ENCODE assay signal across 1 cellular context in the genomic region with DNA sequence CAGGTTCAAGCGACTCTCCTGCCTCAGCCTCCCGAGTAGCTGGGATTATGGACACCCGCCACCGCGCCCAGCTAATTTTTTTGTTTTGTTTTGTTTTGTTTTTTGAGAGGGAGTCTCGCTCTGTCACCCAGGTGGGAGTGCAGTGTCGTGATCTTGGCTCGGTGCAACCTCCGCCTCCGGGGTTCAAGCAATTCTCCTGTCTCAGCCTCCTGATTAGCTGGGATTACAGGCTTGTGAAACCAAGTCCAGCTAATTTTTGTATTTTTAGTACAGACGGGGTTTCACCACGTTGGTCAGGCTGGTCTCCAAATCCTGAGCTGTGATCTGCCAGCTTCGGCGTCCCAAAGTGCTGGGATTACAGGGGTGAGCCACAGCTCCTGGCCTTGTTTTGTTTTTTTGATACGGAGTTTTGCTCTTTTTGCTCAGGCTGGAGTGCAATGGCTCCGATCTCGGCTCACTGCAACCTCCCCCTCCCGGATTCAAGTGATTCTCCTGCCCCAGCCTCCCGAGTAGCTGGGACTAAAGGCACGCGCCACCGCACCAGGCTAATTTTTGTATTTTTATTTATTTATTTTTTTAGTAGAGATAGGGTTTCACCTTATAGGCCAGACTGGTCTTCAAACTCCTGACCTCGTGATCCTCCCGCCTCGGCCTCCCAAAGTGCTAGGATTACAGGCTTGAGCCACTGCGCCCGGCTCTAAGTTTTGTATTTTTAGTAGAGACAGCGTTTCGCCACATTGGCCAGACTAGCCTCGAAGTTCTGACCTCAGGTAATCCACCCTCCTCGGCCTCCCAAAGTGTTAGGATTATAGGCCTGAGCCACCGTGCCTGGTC.
TF ChIP-seq lines count a peak whose summit lies in the region.
"Not testable (repeated sequence)": the region's sequence is repeated elsewhere in the genome, so short reads cannot be mapped to it uniquely, and the experiment has no call there.

No MANE protein-coding gene starts in this region.

TF ChIP-seq in HepG2, 621 proteins besides CTCF, POLR2A, EP300 and RAD21:
- TF ChIP-seq, protein P1, sequence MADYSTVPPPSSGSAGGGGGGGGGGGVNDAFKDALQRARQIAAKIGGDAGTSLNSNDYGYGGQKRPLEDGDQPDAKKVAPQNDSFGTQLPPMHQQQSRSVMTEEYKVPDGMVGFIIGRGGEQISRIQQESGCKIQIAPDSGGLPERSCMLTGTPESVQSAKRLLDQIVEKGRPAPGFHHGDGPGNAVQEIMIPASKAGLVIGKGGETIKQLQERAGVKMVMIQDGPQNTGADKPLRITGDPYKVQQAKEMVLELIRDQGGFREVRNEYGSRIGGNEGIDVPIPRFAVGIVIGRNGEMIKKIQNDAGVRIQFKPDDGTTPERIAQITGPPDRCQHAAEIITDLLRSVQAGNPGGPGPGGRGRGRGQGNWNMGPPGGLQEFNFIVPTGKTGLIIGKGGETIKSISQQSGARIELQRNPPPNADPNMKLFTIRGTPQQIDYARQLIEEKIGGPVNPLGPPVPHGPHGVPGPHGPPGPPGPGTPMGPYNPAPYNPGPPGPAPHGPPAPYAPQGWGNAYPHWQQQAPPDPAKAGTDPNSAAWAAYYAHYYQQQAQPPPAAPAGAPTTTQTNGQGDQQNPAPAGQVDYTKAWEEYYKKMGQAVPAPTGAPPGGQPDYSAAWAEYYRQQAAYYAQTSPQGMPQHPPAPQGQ (CRISPR knock-in tag; IDR thresholded peaks at IDR 0.05; ENCODE audit: borderline replicate concordance) = 0 out of 2 replicates have a peak, but pooled peaks have one; percentile 6
- TF ChIP-seq, protein P2, sequence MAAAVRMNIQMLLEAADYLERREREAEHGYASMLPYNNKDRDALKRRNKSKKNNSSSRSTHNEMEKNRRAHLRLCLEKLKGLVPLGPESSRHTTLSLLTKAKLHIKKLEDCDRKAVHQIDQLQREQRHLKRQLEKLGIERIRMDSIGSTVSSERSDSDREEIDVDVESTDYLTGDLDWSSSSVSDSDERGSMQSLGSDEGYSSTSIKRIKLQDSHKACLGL (CRISPR knock-in tag; IDR thresholded peaks at IDR 0.05) = 0 out of 2 replicates have a peak, but pooled peaks have one; percentile 40
- TF ChIP-seq, protein P3, sequence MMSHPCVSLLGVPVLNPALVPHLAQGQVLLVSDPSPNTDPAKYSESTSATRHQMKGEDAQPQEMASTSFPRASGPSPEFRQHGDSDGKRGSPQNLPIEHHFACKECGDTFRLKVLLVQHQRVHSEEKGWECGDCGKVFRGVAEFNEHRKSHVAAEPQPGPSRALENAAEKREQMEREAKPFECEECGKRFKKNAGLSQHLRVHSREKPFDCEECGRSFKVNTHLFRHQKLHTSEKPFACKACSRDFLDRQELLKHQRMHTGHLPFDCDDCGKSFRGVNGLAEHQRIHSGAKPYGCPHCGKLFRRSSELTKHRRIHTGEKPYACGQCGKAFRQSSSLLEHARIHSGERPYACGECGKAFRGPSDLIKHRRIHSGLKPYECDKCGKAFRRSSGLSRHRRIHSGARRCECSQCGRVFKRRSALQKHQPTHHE (CRISPR knock-in tag; IDR thresholded peaks at IDR 0.05; ENCODE audit: borderline replicate concordance) = 0 out of 2 replicates have a peak, but pooled peaks have one; percentile 8
- TF ChIP-seq ZNF337 (CRISPR knock-in tag; IDR thresholded peaks at IDR 0.05; ENCODE audit: borderline replicate concordance, low read depth) (0 out of 2 replicates have a peak, but pooled peaks have one; percentile 4), SNAPC2 (CRISPR knock-in tag; IDR thresholded peaks at IDR 0.05) (0 out of 2 replicates have a peak, but pooled peaks have one; percentile 35), ZNF235 (CRISPR knock-in tag; IDR thresholded peaks at IDR 0.05; ENCODE audit: borderline replicate concordance) (0 out of 2 replicates have a peak, but pooled peaks have one; percentile 11), ZNF441 (CRISPR knock-in tag; IDR thresholded peaks at IDR 0.05; ENCODE audit: borderline replicate concordance) (0 out of 2 replicates have a peak, but pooled peaks have one; percentile 36), FOXC1 (CRISPR knock-in tag; IDR thresholded peaks at IDR 0.05; ENCODE audit: borderline replicate concordance) (0 out of 2 replicates have a peak, but pooled peaks have one; percentile 20), ZBTB38 (CRISPR knock-in tag; IDR thresholded peaks at IDR 0.05) (peak; percentile 37; the same call in 1 of the 2 replicates), TCF12 (CRISPR knock-in tag; IDR thresholded peaks at IDR 0.05) (0 out of 2 replicates have a peak, but pooled peaks have one; percentile 38), TARDBP (CRISPR knock-in tag; IDR thresholded peaks at IDR 0.05) (0 out of 2 replicates have a peak, but pooled peaks have one; percentile 29)
- TF ChIP-seq, protein P4, sequence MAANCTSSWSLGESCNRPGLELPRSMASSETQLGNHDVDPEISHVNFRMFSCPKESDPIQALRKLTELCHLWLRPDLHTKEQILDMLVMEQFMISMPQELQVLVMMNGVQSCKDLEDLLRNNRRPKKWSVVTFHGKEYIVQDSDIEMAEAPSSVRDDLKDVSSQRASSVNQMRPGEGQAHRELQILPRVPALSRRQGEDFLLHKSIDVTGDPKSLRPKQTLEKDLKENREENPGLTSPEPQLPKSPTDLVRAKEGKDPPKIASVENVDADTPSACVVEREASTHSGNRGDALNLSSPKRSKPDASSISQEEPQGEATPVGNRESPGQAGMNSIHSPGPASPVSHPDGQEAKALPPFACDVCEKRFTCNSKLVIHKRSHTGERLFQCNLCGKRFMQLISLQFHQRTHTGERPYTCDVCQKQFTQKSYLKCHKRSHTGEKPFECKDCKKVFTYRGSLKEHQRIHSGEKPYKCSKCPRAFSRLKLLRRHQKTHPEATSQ (CRISPR knock-in tag; IDR thresholded peaks at IDR 0.05; ENCODE audit: borderline replicate concordance) = 0 out of 2 replicates have a peak, but pooled peaks have one; percentile 21
- TF ChIP-seq, protein P5, sequence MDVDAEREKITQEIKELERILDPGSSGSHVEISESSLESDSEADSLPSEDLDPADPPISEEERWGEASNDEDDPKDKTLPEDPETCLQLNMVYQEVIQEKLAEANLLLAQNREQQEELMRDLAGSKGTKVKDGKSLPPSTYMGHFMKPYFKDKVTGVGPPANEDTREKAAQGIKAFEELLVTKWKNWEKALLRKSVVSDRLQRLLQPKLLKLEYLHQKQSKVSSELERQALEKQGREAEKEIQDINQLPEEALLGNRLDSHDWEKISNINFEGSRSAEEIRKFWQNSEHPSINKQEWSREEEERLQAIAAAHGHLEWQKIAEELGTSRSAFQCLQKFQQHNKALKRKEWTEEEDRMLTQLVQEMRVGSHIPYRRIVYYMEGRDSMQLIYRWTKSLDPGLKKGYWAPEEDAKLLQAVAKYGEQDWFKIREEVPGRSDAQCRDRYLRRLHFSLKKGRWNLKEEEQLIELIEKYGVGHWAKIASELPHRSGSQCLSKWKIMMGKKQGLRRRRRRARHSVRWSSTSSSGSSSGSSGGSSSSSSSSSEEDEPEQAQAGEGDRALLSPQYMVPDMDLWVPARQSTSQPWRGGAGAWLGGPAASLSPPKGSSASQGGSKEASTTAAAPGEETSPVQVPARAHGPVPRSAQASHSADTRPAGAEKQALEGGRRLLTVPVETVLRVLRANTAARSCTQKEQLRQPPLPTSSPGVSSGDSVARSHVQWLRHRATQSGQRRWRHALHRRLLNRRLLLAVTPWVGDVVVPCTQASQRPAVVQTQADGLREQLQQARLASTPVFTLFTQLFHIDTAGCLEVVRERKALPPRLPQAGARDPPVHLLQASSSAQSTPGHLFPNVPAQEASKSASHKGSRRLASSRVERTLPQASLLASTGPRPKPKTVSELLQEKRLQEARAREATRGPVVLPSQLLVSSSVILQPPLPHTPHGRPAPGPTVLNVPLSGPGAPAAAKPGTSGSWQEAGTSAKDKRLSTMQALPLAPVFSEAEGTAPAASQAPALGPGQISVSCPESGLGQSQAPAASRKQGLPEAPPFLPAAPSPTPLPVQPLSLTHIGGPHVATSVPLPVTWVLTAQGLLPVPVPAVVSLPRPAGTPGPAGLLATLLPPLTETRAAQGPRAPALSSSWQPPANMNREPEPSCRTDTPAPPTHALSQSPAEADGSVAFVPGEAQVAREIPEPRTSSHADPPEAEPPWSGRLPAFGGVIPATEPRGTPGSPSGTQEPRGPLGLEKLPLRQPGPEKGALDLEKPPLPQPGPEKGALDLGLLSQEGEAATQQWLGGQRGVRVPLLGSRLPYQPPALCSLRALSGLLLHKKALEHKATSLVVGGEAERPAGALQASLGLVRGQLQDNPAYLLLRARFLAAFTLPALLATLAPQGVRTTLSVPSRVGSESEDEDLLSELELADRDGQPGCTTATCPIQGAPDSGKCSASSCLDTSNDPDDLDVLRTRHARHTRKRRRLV (CRISPR knock-in tag; IDR thresholded peaks at IDR 0.05) = 0 out of 2 replicates have a peak, but pooled peaks have one; percentile 13
- TF ChIP-seq, protein P6, sequence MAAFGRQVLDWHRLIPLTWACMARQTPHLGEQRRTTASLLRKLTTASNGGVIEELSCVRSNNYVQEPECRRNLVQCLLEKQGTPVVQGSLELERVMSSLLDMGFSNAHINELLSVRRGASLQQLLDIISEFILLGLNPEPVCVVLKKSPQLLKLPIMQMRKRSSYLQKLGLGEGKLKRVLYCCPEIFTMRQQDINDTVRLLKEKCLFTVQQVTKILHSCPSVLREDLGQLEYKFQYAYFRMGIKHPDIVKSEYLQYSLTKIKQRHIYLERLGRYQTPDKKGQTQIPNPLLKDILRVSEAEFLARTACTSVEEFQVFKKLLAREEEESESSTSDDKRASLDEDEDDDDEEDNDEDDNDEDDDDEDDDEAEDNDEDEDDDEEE (CRISPR knock-in tag; IDR thresholded peaks at IDR 0.05) = peak; percentile 39; the same call in 1 of the 2 replicates
- TF ChIP-seq, protein P7, sequence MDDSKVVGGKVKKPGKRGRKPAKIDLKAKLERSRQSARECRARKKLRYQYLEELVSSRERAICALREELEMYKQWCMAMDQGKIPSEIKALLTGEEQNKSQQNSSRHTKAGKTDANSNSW (CRISPR knock-in tag; IDR thresholded peaks at IDR 0.05; ENCODE audit: borderline replicate concordance) = 0 out of 2 replicates have a peak, but pooled peaks have one; percentile 50
- TF ChIP-seq, protein P8, sequence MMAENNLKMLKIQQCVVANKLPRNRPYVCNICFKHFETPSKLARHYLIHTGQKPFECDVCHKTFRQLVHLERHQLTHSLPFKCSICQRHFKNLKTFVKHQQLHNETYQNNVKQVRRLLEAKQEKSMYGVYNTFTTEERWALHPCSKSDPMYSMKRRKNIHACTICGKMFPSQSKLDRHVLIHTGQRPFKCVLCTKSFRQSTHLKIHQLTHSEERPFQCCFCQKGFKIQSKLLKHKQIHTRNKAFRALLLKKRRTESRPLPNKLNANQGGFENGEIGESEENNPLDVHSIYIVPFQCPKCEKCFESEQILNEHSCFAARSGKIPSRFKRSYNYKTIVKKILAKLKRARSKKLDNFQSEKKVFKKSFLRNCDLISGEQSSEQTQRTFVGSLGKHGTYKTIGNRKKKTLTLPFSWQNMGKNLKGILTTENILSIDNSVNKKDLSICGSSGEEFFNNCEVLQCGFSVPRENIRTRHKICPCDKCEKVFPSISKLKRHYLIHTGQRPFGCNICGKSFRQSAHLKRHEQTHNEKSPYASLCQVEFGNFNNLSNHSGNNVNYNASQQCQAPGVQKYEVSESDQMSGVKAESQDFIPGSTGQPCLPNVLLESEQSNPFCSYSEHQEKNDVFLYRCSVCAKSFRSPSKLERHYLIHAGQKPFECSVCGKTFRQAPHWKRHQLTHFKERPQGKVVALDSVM (CRISPR knock-in tag; IDR thresholded peaks at IDR 0.05) = peak; percentile 45; the same call in 1 of the 2 replicates
- TF ChIP-seq TCF12 (IDR thresholded peaks at IDR 0.05) = not testable (repeated sequence)
